Comparison of ENCODE assay signal across 20 cellular contexts in genomic region chr15:93470042-93470441, GRCh38.
"Had no signal": no experiment of that assay in that cellular context is flagged by ENCODE, and none has a peak within 500 bp of the region (broad histone marks: within the 10 kb centered on the region; RNA-seq: fewer than 3 reads in every experiment).

No MANE protein-coding gene starts in this region.

- H3K9me3 Mint-ChIP-seq: natural killer cell had no signal

- H3K27me3 ChIP-seq: colonic mucosa, esophagus squamous epithelium, gastroesophageal sphincter, pancreas, suprapubic skin, tibial nerve, upper lobe of right lung, vagina had no signal

- H3K4me2 ChIP-seq: smooth muscle cell had no signal

- H3K9me3 ChIP-seq: colonic mucosa, esophagus squamous epithelium, gastroesophageal sphincter, pancreas, suprapubic skin, tibial nerve, upper lobe of right lung, vagina had no signal

- ATAC-seq: gastroesophageal sphincter, natural killer cell, pancreas, right cardiac atrium, upper lobe of right lung had no signal

- H3K36me3 Mint-ChIP-seq: natural killer cell had no signal

- H3K4me3 ChIP-seq: colonic mucosa, esophagus squamous epithelium, gastroesophageal sphincter, pancreas, smooth muscle cell, suprapubic skin, tibial nerve, upper lobe of right lung, vagina had no signal

- H3K4me1 Mint-ChIP-seq: natural killer cell had no signal

- H3K27ac ChIP-seq: colonic mucosa, esophagus squamous epithelium, gastroesophageal sphincter, pancreas, suprapubic skin, tibial nerve, upper lobe of right lung, vagina had no signal

- FAIRE-seq: islet of Langerhans, pancreas had no signal

- DNase-seq: colonic mucosa; dermis blood vessel endothelial cell; esophagus squamous epithelium; foreskin fibroblast; kidney glomerular epithelial cell; mammary epithelial cell; natural killer cell; occipital lobe; pancreas; right cardiac atrium; stimulated activated CD4-positive, alpha-beta T cell treated with anti-CD3 and anti-CD28 coated beads, Interleukin-2, amount 100 ng/mL, for 48 hours; stimulated activated naive CD4-positive, alpha-beta T cell treated with Interleukin-2 at 50 U/mL for 16 hours; upper lobe of right lung had no signal

- H3K4me1 ChIP-seq: colonic mucosa, tibial nerve, upper lobe of right lung had no signal

- H3K36me3 ChIP-seq: colonic mucosa, esophagus squamous epithelium, gastroesophageal sphincter, pancreas, suprapubic skin, tibial nerve, upper lobe of right lung, vagina had no signal

- H3K4me3 Mint-ChIP-seq: natural killer cell had no signal

- H3K27ac Mint-ChIP-seq: natural killer cell, progenitor cell of endocrine pancreas had no signal
